8 cellular contexts compared by ENCODE assay signal in the genomic region with DNA sequence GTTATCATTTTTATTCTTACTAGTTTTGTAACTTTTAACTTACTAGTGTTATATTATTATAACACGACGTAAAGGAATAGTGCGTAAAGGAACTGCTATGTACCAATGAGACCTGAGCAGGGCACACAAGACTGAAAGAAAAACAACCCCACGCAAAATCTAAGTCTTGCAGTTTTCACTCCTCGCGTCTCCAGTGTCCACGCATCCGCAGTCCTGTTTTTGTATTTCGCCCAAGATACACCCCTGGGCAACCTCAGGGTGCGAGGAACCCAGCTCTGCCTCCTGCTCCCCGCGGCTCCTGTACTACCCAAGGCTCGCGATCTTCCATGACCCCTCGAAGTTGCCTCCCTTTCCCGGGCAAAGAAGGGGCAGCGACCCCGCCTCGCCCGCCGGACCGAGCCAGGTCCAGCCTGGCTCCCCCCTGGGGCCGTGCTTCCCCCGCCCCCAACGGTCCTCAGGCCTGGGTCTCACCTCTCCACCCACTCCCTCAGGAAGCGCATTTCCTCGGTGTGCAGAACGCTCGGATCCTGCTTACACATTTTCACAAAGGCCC.
A peak's percentile ranks its signal among the peaks of the same experiment; 100 is the strongest.
DNase-seq lines count a peak whose midpoint lies in the region; ATAC-seq, FAIRE-seq and TF ChIP-seq lines count a peak whose summit lies in the region.

No MANE protein-coding gene starts in this region.

- peak overlapping the region; percentile 94 for H3K9ac ChIP-seq in BLaER1

- no peak for FAIRE-seq in RCC 7860 (lab: Jason Lieb, UNC)

- peak overlapping the region; percentile 91 for H3K4me2 ChIP-seq in BLaER1

- H3K27ac ChIP-seq in BLaER1 (peak overlapping the region; percentile 97), skin epidermis (peak overlapping the region; percentile 79 to 99 (median 97))

- H3K9me3 ChIP-seq in BLaER1, result no peaks in the 10 kb centered on the region

- ATAC-seq in GM18517 (IDR thresholded peaks at IDR 0.05; ENCODE audit: unreplicated experiment), result peak; percentile 7
- peak; percentile 23 for ATAC-seq in HG03039 (IDR thresholded peaks at IDR 0.05; ENCODE audit: unreplicated experiment)

- peaks cover 11% of the 10 kb centered on the region for H3K36me3 ChIP-seq in BLaER1

- peak; percentile 8 for DNase-seq in RCC 7860 (ENCODE audit: low spot score)
- DNase-seq in cardiac fibroblast (ENCODE audit: low read depth in 2 of 2), result peak; percentile 33 to 46
- peak; percentile 28 for DNase-seq in inferior parietal cortex (ENCODE audit: extremely low spot score)
- DNase-seq in NCI-H187 (lab: John Stamatoyannopoulos, UW), result no peak

- peaks cover 58% of the 10 kb centered on the region for H4K20me1 ChIP-seq in BLaER1

- TF ChIP-seq CTCF in cardiac fibroblast (IDR thresholded peaks at IDR 0.05; ENCODE audit: low read depth, low read length), result no peak

- H3K27me3 ChIP-seq in BLaER1, result no peaks in the 10 kb centered on the region

- peak overlapping the region; percentile 84 for H3K4me3 ChIP-seq in BLaER1
- H3K4me3 ChIP-seq in cardiac fibroblast (replicated peaks in 1 of 2; ENCODE audit: low read depth in 2 of 2, low read length in 2 of 2), result peak overlapping the region; percentile 96 to 97
- peak overlapping the region; percentile 68 to 96 (median 85) for H3K4me3 ChIP-seq in skin epidermis

- peaks cover 48% of the 10 kb centered on the region for H3K4me1 ChIP-seq in BLaER1

Comparison
In these comparisons a context has a peak if more than half of its experiments do, and no peak if none do; other contexts are left out.
1. DNase-seq: peak in RCC 7860 (single experiment), cardiac fibroblast (2 of 2) and inferior parietal cortex (single experiment); none in NCI-H187 (0 of 2).
2. Peak in every context shown above with its lines, with median percentiles within 50 percentile points of each other: H3K4me3 ChIP-seq.